Comparison of ENCODE assay signal across 1 cellular context in the genomic region with DNA sequence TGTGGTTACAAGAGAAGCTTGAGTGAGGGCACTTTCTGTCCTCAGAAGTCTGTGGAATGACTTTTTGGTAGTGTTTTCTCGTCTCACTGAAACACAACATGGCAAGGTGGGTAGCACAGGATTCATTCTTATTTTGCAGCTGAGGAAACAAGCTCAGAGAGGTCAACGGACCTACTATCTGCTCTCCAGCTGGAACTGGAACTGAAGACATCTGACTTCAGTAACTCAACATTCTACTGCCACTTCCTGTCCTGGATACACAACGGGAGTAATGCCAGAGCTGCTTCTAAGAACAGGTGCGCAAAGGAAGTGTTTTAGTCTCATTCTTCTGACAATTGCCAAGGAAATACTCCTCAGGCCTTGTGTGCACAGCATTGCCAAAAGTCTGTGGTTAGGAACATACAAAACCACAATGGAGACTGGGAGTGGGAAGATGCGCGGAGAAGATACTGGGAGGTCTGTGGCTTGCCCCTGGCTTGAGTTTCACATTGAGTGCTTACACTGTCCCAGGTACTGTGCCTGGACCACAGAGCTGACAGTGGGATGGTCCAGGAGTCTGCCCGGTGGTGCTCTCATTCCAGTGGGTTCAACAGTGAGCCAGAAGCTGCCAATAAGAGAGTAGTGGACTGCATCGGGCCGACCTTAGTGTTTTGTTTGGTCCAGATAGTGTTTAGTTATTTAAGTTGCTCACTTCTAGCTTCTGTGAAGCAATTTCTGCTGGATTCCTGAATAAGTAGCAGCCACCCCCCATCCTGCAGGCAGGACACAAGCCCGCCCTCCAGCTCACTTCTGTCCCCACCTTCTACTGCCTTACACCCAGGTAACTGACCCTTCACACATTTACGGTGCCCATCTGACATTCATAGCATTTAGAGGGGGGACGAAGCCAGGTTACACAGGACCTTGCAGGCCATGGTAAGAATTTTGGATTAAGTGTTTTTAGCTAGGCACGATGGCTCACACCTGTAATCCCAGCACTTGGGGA.
TF ChIP-seq lines count a peak whose summit lies in the region.

No MANE protein-coding gene starts in this region.

TF ChIP-seq in K562, 482 proteins besides CTCF, POLR2A, EP300 and RAD21 (continued from another document):
- TF ChIP-seq, protein P1, sequence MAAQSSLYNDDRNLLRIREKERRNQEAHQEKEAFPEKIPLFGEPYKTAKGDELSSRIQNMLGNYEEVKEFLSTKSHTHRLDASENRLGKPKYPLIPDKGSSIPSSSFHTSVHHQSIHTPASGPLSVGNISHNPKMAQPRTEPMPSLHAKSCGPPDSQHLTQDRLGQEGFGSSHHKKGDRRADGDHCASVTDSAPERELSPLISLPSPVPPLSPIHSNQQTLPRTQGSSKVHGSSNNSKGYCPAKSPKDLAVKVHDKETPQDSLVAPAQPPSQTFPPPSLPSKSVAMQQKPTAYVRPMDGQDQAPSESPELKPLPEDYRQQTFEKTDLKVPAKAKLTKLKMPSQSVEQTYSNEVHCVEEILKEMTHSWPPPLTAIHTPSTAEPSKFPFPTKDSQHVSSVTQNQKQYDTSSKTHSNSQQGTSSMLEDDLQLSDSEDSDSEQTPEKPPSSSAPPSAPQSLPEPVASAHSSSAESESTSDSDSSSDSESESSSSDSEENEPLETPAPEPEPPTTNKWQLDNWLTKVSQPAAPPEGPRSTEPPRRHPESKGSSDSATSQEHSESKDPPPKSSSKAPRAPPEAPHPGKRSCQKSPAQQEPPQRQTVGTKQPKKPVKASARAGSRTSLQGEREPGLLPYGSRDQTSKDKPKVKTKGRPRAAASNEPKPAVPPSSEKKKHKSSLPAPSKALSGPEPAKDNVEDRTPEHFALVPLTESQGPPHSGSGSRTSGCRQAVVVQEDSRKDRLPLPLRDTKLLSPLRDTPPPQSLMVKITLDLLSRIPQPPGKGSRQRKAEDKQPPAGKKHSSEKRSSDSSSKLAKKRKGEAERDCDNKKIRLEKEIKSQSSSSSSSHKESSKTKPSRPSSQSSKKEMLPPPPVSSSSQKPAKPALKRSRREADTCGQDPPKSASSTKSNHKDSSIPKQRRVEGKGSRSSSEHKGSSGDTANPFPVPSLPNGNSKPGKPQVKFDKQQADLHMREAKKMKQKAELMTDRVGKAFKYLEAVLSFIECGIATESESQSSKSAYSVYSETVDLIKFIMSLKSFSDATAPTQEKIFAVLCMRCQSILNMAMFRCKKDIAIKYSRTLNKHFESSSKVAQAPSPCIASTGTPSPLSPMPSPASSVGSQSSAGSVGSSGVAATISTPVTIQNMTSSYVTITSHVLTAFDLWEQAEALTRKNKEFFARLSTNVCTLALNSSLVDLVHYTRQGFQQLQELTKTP (IDR thresholded peaks at IDR 0.05; ENCODE audit: low read depth in 1 of 2, partially characterized antibody in 2 of 2) = no peak
- TF ChIP-seq ZBTB17 (CRISPR knock-in tag; IDR thresholded peaks at IDR 0.05) (no peak), ZNF217 (CRISPR knock-in tag; IDR thresholded peaks at IDR 0.05) (no peak)
- TF ChIP-seq, protein P2, sequence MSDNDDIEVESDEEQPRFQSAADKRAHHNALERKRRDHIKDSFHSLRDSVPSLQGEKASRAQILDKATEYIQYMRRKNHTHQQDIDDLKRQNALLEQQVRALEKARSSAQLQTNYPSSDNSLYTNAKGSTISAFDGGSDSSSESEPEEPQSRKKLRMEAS (CRISPR knock-in tag; IDR thresholded peaks at IDR 0.05) = no peak
TF ChIP-seq in K562: peak in this region for 31.
